ENCODE assay signal across 13 cellular contexts in the genomic region with DNA sequence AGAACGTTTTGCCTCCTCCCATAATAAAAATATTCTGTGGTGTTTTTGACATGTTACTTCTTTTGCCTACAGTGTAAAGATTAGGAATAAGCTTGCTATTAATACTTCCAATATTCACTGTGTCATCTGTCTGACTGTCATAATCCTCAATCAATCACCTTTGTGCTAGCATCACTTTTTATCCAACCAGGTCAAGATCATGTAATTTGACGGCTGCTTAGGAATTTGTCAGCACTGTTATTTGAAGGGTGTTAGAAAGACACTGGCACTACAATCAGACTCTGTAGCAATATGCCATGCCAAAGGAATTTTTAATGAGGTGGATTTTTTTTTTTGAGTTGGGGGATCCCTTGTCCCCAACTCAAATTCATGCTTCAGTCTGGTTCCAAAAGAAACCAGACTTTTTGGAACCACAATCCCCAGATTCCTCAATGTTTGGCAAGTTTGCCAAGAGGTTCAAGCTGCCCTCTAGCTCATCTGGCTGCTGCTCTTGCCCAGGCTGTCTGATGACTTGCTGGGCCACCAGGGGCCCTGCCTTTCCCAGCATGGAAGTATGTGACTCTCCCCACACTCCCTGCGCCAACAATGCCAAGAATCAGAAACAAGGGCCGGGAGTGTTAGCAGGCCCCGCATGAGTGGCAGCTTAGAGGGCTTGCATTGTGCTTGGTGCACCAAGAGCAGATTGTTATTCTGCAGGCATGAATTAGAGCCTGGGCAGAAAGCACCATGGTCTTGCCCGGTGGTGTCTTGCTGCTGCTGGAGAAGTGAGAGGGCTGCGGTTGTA. TPM values are rescaled to one million over a fixed set of nuclear protein-coding genes. Genes with fewer than 3 reads are reported as not detected.
A peak's percentile ranks its signal among the peaks of the same experiment; 100 is the strongest.
DNase-seq lines count a peak whose midpoint lies in the region; ATAC-seq, FAIRE-seq and TF ChIP-seq lines count a peak whose summit lies in the region.
"Had no signal": no experiment of that assay in that cellular context is flagged by ENCODE, and none has a peak within 500 bp of the region (broad histone marks: within the 10 kb centered on the region; RNA-seq: fewer than 3 reads in every experiment).

No MANE protein-coding gene starts in this region.

- H3K9me3 ChIP-seq in GM23248 (ENCODE audit: low read depth), result no peaks in the 10 kb centered on the region
- no peaks in the 10 kb centered on the region for H3K9me3 ChIP-seq in right cardiac atrium (ENCODE audit: control insufficient read depth, low read length)
- H3K9me3 ChIP-seq in skeletal muscle satellite cell (replicated peaks; ENCODE audit: low read length), result no peaks in the 10 kb centered on the region

- no TSS peak for BruUV-seq in MCF 10A (replicated peaks; lab: Mats Ljungman, UMichigan)

- no peak for FAIRE-seq in GM12892 (lab: Jason Lieb, UNC)
- FAIRE-seq: GM18507, H1 had no signal

- no peaks in the 10 kb centered on the region for H4K20me1 ChIP-seq in GM23248 (ENCODE audit: insufficient read depth)

- POLR2A ChIA-PET in MCF 10A (lab: Yijun Ruan, JAX), result interaction anchor here (0.6 to 7.0 kb wide), 23 partner anchors 9 to 378 kb away, joined by 3 to 103 read pairs (median 5); partner anchors contain the start of genes EIF2A, SERP1 and TSC22D2
- POLR2A ChIA-PET in activated CD8-positive, alpha-beta T cell treated with anti-CD3 and anti-CD28 coated beads for 36 hours (lab: Charles Lee), result no interaction called here
- POLR2A ChIA-PET in activated CD4-positive, alpha-beta memory T cell treated with anti-CD3 and anti-CD28 coated beads for 36 hours (lab: Charles Lee), result no interaction called here

- WGBS in GM23248 (ENCODE audit: low coverage in 1 of 2, low lambda C conversion rate in 2 of 2, missing lambda C conversion rate in 2 of 2), 2 experiments, result 45 to 49% methylated on average over 7 of the region's 7 CpGs
- 45% methylated on average over 7 of the region's 7 CpGs for WGBS in right cardiac atrium

- peak overlapping the region; percentile 39; the same call in 1 of the 2 replicates for H3K9ac ChIP-seq in GM23248
- peak overlapping the region; percentile 67 for H3K9ac ChIP-seq in skeletal muscle satellite cell (ENCODE audit: low read depth, low read length)

- no peak for TF ChIP-seq CTCF in MCF 10A (IDR thresholded peaks at IDR 0.05; ENCODE audit: unreplicated experiment)
- no peak for TF ChIP-seq CTCF in activated CD8-positive, alpha-beta T cell treated with anti-CD3 and anti-CD28 coated beads for 36 hours (IDR thresholded peaks at IDR 0.05)

- peak; percentile 88 to 92 for ATAC-seq in right cardiac atrium
- ATAC-seq in activated CD8-positive, alpha-beta T cell treated with anti-CD3 and anti-CD28 coated beads for 36 hours, result no peak

- no peak overlapping the region for H3K4me3 ChIP-seq in GM23248
- H3K4me3 ChIP-seq in right cardiac atrium (ENCODE audit: low read length), result no peak overlapping the region
- H3K4me3 ChIP-seq in skeletal muscle satellite cell (ENCODE audit: low read length), result no peak overlapping the region

- H3K9me2 ChIP-seq in GM23248 (ENCODE audit: insufficient read depth), result no peaks in the 10 kb centered on the region

- CTCF ChIA-PET in MCF 10A (lab: Yijun Ruan, JAX), result interaction anchor here (0.7 to 5.0 kb wide), 10 partner anchors 13 to 147 kb away, joined by 3 to 45 read pairs (median 4); partner anchors contain the start of gene TSC22D2
- CTCF ChIA-PET in activated CD8-positive, alpha-beta T cell treated with anti-CD3 and anti-CD28 coated beads for 36 hours (lab: Charles Lee), result interaction anchor here (0.7 to 1.6 kb wide), 4 partner anchors 11 to 146 kb away, joined by 3 to 4 read pairs (median 4); no protein-coding TSS in a partner anchor
- CTCF ChIA-PET in activated CD4-positive, alpha-beta memory T cell treated with anti-CD3 and anti-CD28 coated beads for 36 hours (lab: Charles Lee), result no interaction called here

- DNase-seq in GM23248 (peak; percentile 67), MCF 10A (ENCODE audit: unreplicated experiment) (no peak), right cardiac atrium (peak; percentile 55 to 84 (median 83)), GM12892 (ENCODE audit: insufficient read length) (no peak)
- DNase-seq in activated naive CD4-positive, alpha-beta T cell treated with anti-CD3 and anti-CD28 coated beads, Interleukin-2, amount 50 U/mL, for 16 hours, result no peak
- no peak for DNase-seq in activated CD8-positive, alpha-beta T cell treated with anti-CD3 and anti-CD28 coated beads for 36 hours
- DNase-seq in activated CD4-positive, alpha-beta memory T cell treated with anti-CD3 and anti-CD28 coated beads for 36 hours, result no peak
- DNase-seq: activated CD4-positive, alpha-beta T cell treated with anti-CD3 and anti-CD28 coated beads, Interleukin-2, amount 50 U/mL, for 1 hour; amniotic stem cell; NCI-H1105 treated with DMSO at 0.1 percent for 48 hours had no signal

- H3K4me1 ChIP-seq in GM23248 (ENCODE audit: insufficient read depth) (peaks cover 52% of the 10 kb centered on the region), right cardiac atrium (ENCODE audit: control insufficient read depth, insufficient read depth, low read length) (no peaks in the 10 kb centered on the region), skeletal muscle satellite cell (ENCODE audit: control insufficient read depth, insufficient read depth, low read length) (peaks cover 47% of the 10 kb centered on the region)

- peak overlapping the region; percentile 63 for H3K4me2 ChIP-seq in GM23248 (ENCODE audit: unreplicated experiment)
- peak overlapping the region; percentile 66 for H3K4me2 ChIP-seq in skeletal muscle satellite cell (ENCODE audit: low read length)

- in situ Hi-C loops in GM23248 (cut with MboI), result no loop called here

- H3K79me2 ChIP-seq in GM23248 (ENCODE audit: insufficient read depth), result no peaks in the 10 kb centered on the region

- no peaks in the 10 kb centered on the region for H3K27me3 Mint-ChIP-seq in MCF 10A (ENCODE audit: insufficient read depth, unreplicated experiment)
- peaks cover 3% of the 10 kb centered on the region for H3K27me3 Mint-ChIP-seq in activated CD8-positive, alpha-beta T cell treated with anti-CD3 and anti-CD28 coated beads for 36 hours
- peaks cover 5% of the 10 kb centered on the region for H3K27me3 Mint-ChIP-seq in activated CD4-positive, alpha-beta memory T cell treated with anti-CD3 and anti-CD28 coated beads for 36 hours

- H3K36me3 ChIP-seq in GM23248 (ENCODE audit: low read depth) (no peaks in the 10 kb centered on the region), skeletal muscle satellite cell (ENCODE audit: insufficient read depth, low read length) (no peaks in the 10 kb centered on the region)

- H3K27ac Mint-ChIP-seq in MCF 10A (ENCODE audit: low read depth, unreplicated experiment), result peak overlapping the region; percentile 91
- no peak overlapping the region for H3K27ac Mint-ChIP-seq in activated CD8-positive, alpha-beta T cell treated with anti-CD3 and anti-CD28 coated beads for 36 hours
- H3K27ac Mint-ChIP-seq in activated CD4-positive, alpha-beta memory T cell treated with anti-CD3 and anti-CD28 coated beads for 36 hours, result no peak overlapping the region

- H3K4me3 Mint-ChIP-seq in MCF 10A (ENCODE audit: unreplicated experiment), result peak overlapping the region; percentile 8
- no peak overlapping the region for H3K4me3 Mint-ChIP-seq in activated CD8-positive, alpha-beta T cell treated with anti-CD3 and anti-CD28 coated beads for 36 hours
- no peak overlapping the region for H3K4me3 Mint-ChIP-seq in activated CD4-positive, alpha-beta memory T cell treated with anti-CD3 and anti-CD28 coated beads for 36 hours

- H2AFZ ChIP-seq in GM23248, result no peak overlapping the region

- H3K27ac ChIP-seq in GM23248 (peak overlapping the region; percentile 62), right cardiac atrium (ENCODE audit: low read length) (peak overlapping the region; percentile 75)

- peaks cover 31% of the 10 kb centered on the region for H3F3A ChIP-seq in GM23248 (ENCODE audit: insufficient read depth)

- H3K27me3 ChIP-seq in GM23248 (replicated peaks; ENCODE audit: insufficient read depth) (no peaks in the 10 kb centered on the region), right cardiac atrium (ENCODE audit: control insufficient read depth, insufficient read depth) (no peaks in the 10 kb centered on the region), skeletal muscle satellite cell (ENCODE audit: control insufficient read depth, insufficient read depth, low read length) (no peaks in the 10 kb centered on the region)

- TF ChIP-seq POLR2A in GM12892 (IDR thresholded peaks at IDR 0.05; ENCODE audit: low read depth, low read length), result no peak

- no peaks in the 10 kb centered on the region for H3K9me3 Mint-ChIP-seq in MCF 10A (ENCODE audit: unreplicated experiment)
- no peaks in the 10 kb centered on the region for H3K9me3 Mint-ChIP-seq in activated CD8-positive, alpha-beta T cell treated with anti-CD3 and anti-CD28 coated beads for 36 hours
- H3K9me3 Mint-ChIP-seq in activated CD4-positive, alpha-beta memory T cell treated with anti-CD3 and anti-CD28 coated beads for 36 hours, result no peaks in the 10 kb centered on the region

- intact Hi-C loops in MCF 10A (cut with micrococcal nuclease), result loop anchor here (2.0 kb wide), 1 partner anchor 59 kb away; the partner anchor contains the start of gene TSC22D2
- intact Hi-C loops in right cardiac atrium (cut with DNase I), result no loop called here
- intact Hi-C loops in activated CD8-positive, alpha-beta T cell treated with anti-CD3 and anti-CD28 coated beads for 36 hours (cut with micrococcal nuclease), result no loop called here
- intact Hi-C loops in activated CD4-positive, alpha-beta memory T cell treated with anti-CD3 and anti-CD28 coated beads for 36 hours (cut with micrococcal nuclease), result no loop called here

- no peaks in the 10 kb centered on the region for H3K36me3 Mint-ChIP-seq in MCF 10A (ENCODE audit: insufficient read depth, unreplicated experiment)
- no peaks in the 10 kb centered on the region for H3K36me3 Mint-ChIP-seq in activated CD8-positive, alpha-beta T cell treated with anti-CD3 and anti-CD28 coated beads for 36 hours (ENCODE audit: low read depth)
- no peaks in the 10 kb centered on the region for H3K36me3 Mint-ChIP-seq in activated CD4-positive, alpha-beta memory T cell treated with anti-CD3 and anti-CD28 coated beads for 36 hours

- peaks cover 42% of the 10 kb centered on the region for H3K4me1 Mint-ChIP-seq in MCF 10A (ENCODE audit: insufficient read depth, unreplicated experiment)
- H3K4me1 Mint-ChIP-seq in activated CD8-positive, alpha-beta T cell treated with anti-CD3 and anti-CD28 coated beads for 36 hours (ENCODE audit: low read depth), result peaks cover 5% of the 10 kb centered on the region
- peaks cover 3% of the 10 kb centered on the region for H3K4me1 Mint-ChIP-seq in activated CD4-positive, alpha-beta memory T cell treated with anti-CD3 and anti-CD28 coated beads for 36 hours (ENCODE audit: low read depth)

RNA-seq across cellular contexts. Expression of gene TSC22D2, which starts 58.6 kb away (rescaled TPM):
- total RNA-seq in GM23248 (2014; rRNA removed; shearing (Covaris generic)), result 9.1 and 11.5 TPM in 2 replicates
- polyA plus RNA-seq in GM23248 (2016; fragmentation: Nextera tagmentation; extraction: Ambion mirVana), result 27.3 and 27.5 TPM in 2 replicates
- 31.2 and 36.2 TPM in 2 replicates for total RNA-seq in MCF 10A (2022)
- 10 to 100 TPM; 36.5 to 43.6 (median 38.1) TPM for total RNA-seq in right cardiac atrium
- 22.6 TPM for polyA plus RNA-seq in right cardiac atrium
- 9.1 and 10.0 TPM in 2 replicates for total RNA-seq in skeletal muscle satellite cell (2012; rRNA removed)
- polyA plus RNA-seq in GM12892 (2012; ENCODE audit: missing spikeins), result 10.9 TPM
- total RNA-seq in activated CD8-positive, alpha-beta T cell treated with anti-CD3 and anti-CD28 coated beads for 36 hours, result 10 to 100 TPM; 12.3 to 16.7 TPM
- 10 to 100 TPM; 12.3 to 13.7 TPM for total RNA-seq in activated CD4-positive, alpha-beta memory T cell treated with anti-CD3 and anti-CD28 coated beads for 36 hours

Comparison
In these comparisons a context has a peak if more than half of its experiments do, and no peak if none do; other contexts are left out.
1. DNase-seq: peak in GM23248 (single experiment) and right cardiac atrium (3 of 3); none in MCF 10A (single experiment), activated naive CD4-positive, alpha-beta T cell treated with anti-CD3 and anti-CD28 coated beads, Interleukin-2, amount 50 U/mL, for 16 hours (single experiment), GM12892 (single experiment), activated CD8-positive, alpha-beta T cell treated with anti-CD3 and anti-CD28 coated beads for 36 hours (single experiment) and activated CD4-positive, alpha-beta memory T cell treated with anti-CD3 and anti-CD28 coated beads for 36 hours (single experiment).